15 cellular contexts compared by ENCODE assay signal in the genomic region with DNA sequence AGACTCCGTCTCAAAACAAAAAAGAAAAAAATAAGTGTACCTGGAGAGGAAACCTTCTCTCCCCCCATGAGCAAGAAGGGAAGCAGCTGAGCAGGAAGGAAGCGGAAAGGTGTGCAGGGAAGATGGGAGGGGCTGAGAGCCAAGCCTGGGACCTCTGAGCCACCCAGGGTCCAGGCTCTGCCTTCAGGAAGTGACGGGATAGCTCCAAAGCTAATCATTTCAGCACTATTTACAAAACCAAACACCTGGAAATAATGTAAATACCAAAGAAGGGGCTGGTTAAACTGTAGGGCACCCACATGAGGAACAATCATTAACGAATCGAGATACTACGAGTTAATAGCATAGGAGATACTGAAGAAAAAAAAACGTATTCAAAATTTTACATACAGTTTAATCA. TPM values are rescaled to one million over a fixed set of nuclear protein-coding genes. Genes with fewer than 3 reads are reported as not detected.
DNase-seq lines count a peak whose midpoint lies in the region; FAIRE-seq and TF ChIP-seq lines count a peak whose summit lies in the region.
"Had no signal": no experiment of that assay in that cellular context is flagged by ENCODE, and none has a peak within 500 bp of the region (broad histone marks: within the 10 kb centered on the region; RNA-seq: fewer than 3 reads in every experiment).

No MANE protein-coding gene starts in this region.

- H3K36me3 ChIP-seq in H1 (ENCODE audit: control insufficient read depth in 2 of 4, insufficient read depth in 4 of 4, low read length in 3 of 4), result no peaks in the 10 kb centered on the region
- H3K36me3 ChIP-seq: ascending aorta had no signal

- H3K9me3 ChIP-seq in H1 (ENCODE audit: insufficient read depth in 2 of 2, low read depth in 1 of 2, low read length in 1 of 2), result no peaks in the 10 kb centered on the region
- H3K9me3 ChIP-seq: ascending aorta had no signal

- 75% methylated on average over 7 of the region's 7 CpGs; no CpG with 5 or more reads in 1 of the 2 experiments for WGBS in H1 (ENCODE audit: extremely low coverage in 1 of 2, insufficient coverage in 1 of 2, insufficient read length in 1 of 2, insufficient replicate concordance in 2 of 2, low coverage in 1 of 2, low lambda C conversion rate in 2 of 2, missing lambda C conversion rate in 1 of 2), 2 experiments

- H2BK120ac ChIP-seq in H1 (replicated peaks; ENCODE audit: low read depth, low read length), result no peak overlapping the region

- peak overlapping the region; percentile 43 for H3K27ac Mint-ChIP-seq in activated CD4-positive, alpha-beta T cell treated with anti-CD3 and anti-CD28 coated beads, Interleukin-2, amount 10 ng/mL, durations not matched to agents 24 days and 14 days
- peak overlapping the region; percentile 91 for H3K27ac Mint-ChIP-seq in progenitor cell of endocrine pancreas
- H3K27ac Mint-ChIP-seq in T-helper 2 cell treated with Interferon-gamma antibody and Interleukin-4, amounts not matched to agents 5 μg/mL and 100 μg/mL, for 36 hours, result no peak overlapping the region
- H3K27ac Mint-ChIP-seq: activated T-cell treated with anti-CD3 and anti-CD28 coated beads, Interleukin-2, amount 50 U/mL, for 24 hours had no signal

- no peaks in the 10 kb centered on the region for H3K79me2 ChIP-seq in H1 (ENCODE audit: control insufficient read depth in 1 of 2, insufficient read depth in 2 of 2, low read length in 2 of 2)

- no peak overlapping the region for H2BK20ac ChIP-seq in H1 (ENCODE audit: low read length)

- no peak for TF ChIP-seq POLR2A in H1 (IDR thresholded peaks at IDR 0.05; ENCODE audit: control extremely low read depth in 1 of 2, low read depth in 2 of 2, low read length in 2 of 2)

- H3K18ac ChIP-seq in H1 (ENCODE audit: extremely low read depth, low read length), result no peak overlapping the region

- H3K4me3 ChIP-seq in H1 (ENCODE audit: extremely low read depth in 1 of 4, insufficient read depth in 2 of 4, low read depth in 3 of 4, low read length in 4 of 4), result no peak overlapping the region
- H3K4me3 ChIP-seq: ascending aorta, PC-9 had no signal

- H3K4ac ChIP-seq in H1 (replicated peaks; ENCODE audit: insufficient read length, low read depth, low read length), result no peak overlapping the region

- H3K56ac ChIP-seq in H1 (replicated peaks; ENCODE audit: insufficient read length, low read depth, low read length), result no peak overlapping the region

- H3K4me1 Mint-ChIP-seq in activated CD4-positive, alpha-beta T cell treated with anti-CD3 and anti-CD28 coated beads, Interleukin-2, amount 10 ng/mL, durations not matched to agents 24 days and 14 days, result peaks cover 32% of the 10 kb centered on the region
- peaks cover 45% of the 10 kb centered on the region for H3K4me1 Mint-ChIP-seq in progenitor cell of endocrine pancreas (ENCODE audit: low read depth)
- H3K4me1 Mint-ChIP-seq in T-helper 2 cell treated with Interferon-gamma antibody and Interleukin-4, amounts not matched to agents 5 μg/mL and 100 μg/mL, for 36 hours (ENCODE audit: low read depth), result peaks cover 24% of the 10 kb centered on the region

- TF ChIP-seq EP300 in H1 (IDR thresholded peaks at IDR 0.05; ENCODE audit: borderline replicate concordance in 1 of 2, low read depth in 2 of 2, low read length in 2 of 2), result no peak

- no peak for TF ChIP-seq RAD21 in H1 (IDR thresholded peaks at IDR 0.05 in 1 of 2, conservative IDR thresholded peaks at IDR 0.05 in 1 of 2; ENCODE audit: low read depth in 2 of 2, low read length in 2 of 2)

- H3K27me3 ChIP-seq in H1 (replicated peaks in 1 of 4; ENCODE audit: control insufficient read depth in 3 of 4, extremely low read depth in 1 of 4, insufficient read depth in 3 of 4, low read length in 3 of 4), result no peaks in the 10 kb centered on the region
- H3K27me3 ChIP-seq: ascending aorta had no signal

- TF ChIP-seq CTCF in H1 (IDR thresholded peaks at IDR 0.05; ENCODE audit: control extremely low read depth in 1 of 3, insufficient read depth in 1 of 3, low read depth in 1 of 3, low read length in 3 of 3) (no peak), progenitor cell of endocrine pancreas (IDR thresholded peaks at IDR 0.05; ENCODE audit: unreplicated experiment) (no peak)

- H3K9ac ChIP-seq in H1 (replicated peaks in 1 of 4; ENCODE audit: extremely low read depth in 1 of 4, low read depth in 3 of 4, low read length in 3 of 4), result no peak overlapping the region

- H2BK12ac ChIP-seq in H1 (ENCODE audit: low read depth, low read length), result no peak overlapping the region

- no peak overlapping the region for H3K14ac ChIP-seq in H1 (ENCODE audit: insufficient read length)

- H3K23ac ChIP-seq in H1 (ENCODE audit: insufficient read length), result no peak overlapping the region

- no peaks in the 10 kb centered on the region for H3K9me3 Mint-ChIP-seq in activated CD4-positive, alpha-beta T cell treated with anti-CD3 and anti-CD28 coated beads, Interleukin-2, amount 10 ng/mL, durations not matched to agents 24 days and 14 days
- H3K9me3 Mint-ChIP-seq in progenitor cell of endocrine pancreas (ENCODE audit: low read depth), result no peaks in the 10 kb centered on the region
- H3K9me3 Mint-ChIP-seq in T-helper 2 cell treated with Interferon-gamma antibody and Interleukin-4, amounts not matched to agents 5 μg/mL and 100 μg/mL, for 36 hours, result no peaks in the 10 kb centered on the region
- H3K9me3 Mint-ChIP-seq: activated T-cell treated with anti-CD3 and anti-CD28 coated beads, Interleukin-2, amount 50 U/mL, for 24 hours had no signal

- no peak overlapping the region for H2AK5ac ChIP-seq in H1 (ENCODE audit: low read depth, low read length)

- H4K91ac ChIP-seq in H1 (replicated peaks; ENCODE audit: insufficient read length, low read length), result no peak overlapping the region

- no peaks in the 10 kb centered on the region for H3K23me2 ChIP-seq in H1 (ENCODE audit: low read depth, low read length)

- H3K4me1 ChIP-seq in H1 (replicated peaks in 1 of 4; ENCODE audit: control insufficient read depth in 3 of 4, insufficient read depth in 4 of 4, low read length in 3 of 4), result peaks cover 0 to 5% (median 0%) of the 10 kb centered on the region in 4 experiments; a peak in 4 of 7 replicates

- intact Hi-C loops in activated CD4-positive, alpha-beta T cell treated with anti-CD3 and anti-CD28 coated beads, Interleukin-2, amount 10 ng/mL, durations not matched to agents 24 days and 14 days (cut with micrococcal nuclease), result no loop called here

- no peak for DNase-seq in activated CD4-positive, alpha-beta T cell treated with anti-CD3 and anti-CD28 coated beads, Interleukin-2, amount 10 ng/mL, durations not matched to agents 24 days and 14 days
- DNase-seq in activated CD4-positive, alpha-beta T cell treated with anti-CD3 and anti-CD28 coated beads, Interleukin-2, amount 50 U/mL, for 48 hours, result no peak
- DNase-seq in NCI-H2029 treated with DMSO at 0.1 percent for 48 hours (lab: John Stamatoyannopoulos, UW) (peak; percentile 41), H1 (ENCODE audit: low read depth in 1 of 2, low spot score in 2 of 2) (no peak), progenitor cell of endocrine pancreas (ENCODE audit: low spot score, unreplicated experiment) (no peak), cortex of kidney (lab: John Stamatoyannopoulos, UW) (no peak), NAMALWA (ENCODE audit: low spot score) (no peak)
- DNase-seq in T-helper 2 cell treated with Interferon-gamma antibody and Interleukin-4, amounts not matched to agents 5 μg/mL and 100 μg/mL, for 36 hours (ENCODE audit: low spot score), result no peak
- DNase-seq: activated CD4-positive, CD25-positive, alpha-beta regulatory T cell; activated T-cell treated with anti-CD3 and anti-CD28 coated beads, Interleukin-2, amount 50 U/mL, for 24 hours; mammary epithelial cell; occipital lobe; PC-9 had no signal

- no peak overlapping the region; the same call in 1 of the 2 replicates for H4K8ac ChIP-seq in H1 (ENCODE audit: extremely low read depth, insufficient read depth, low read length)

- H4K20me1 ChIP-seq in H1 (replicated peaks in 1 of 2; ENCODE audit: control insufficient read depth in 1 of 2, insufficient read depth in 2 of 2, low read length in 2 of 2), result peaks cover 0 to 1% of the 10 kb centered on the region in 2 experiments

- POLR2A ChIA-PET in H1 (lab: Charles Lee; ENCODE audit: partially characterized antibody), result interaction anchor here (0.5 to 2.7 kb wide), 5 partner anchors 8 to 658 kb away, joined by 3 to 10 read pairs (median 4); no protein-coding TSS in a partner anchor

- H3K27me3 Mint-ChIP-seq in activated CD4-positive, alpha-beta T cell treated with anti-CD3 and anti-CD28 coated beads, Interleukin-2, amount 10 ng/mL, durations not matched to agents 24 days and 14 days, result no peaks in the 10 kb centered on the region
- H3K27me3 Mint-ChIP-seq in progenitor cell of endocrine pancreas, result no peaks in the 10 kb centered on the region
- no peaks in the 10 kb centered on the region for H3K27me3 Mint-ChIP-seq in T-helper 2 cell treated with Interferon-gamma antibody and Interleukin-4, amounts not matched to agents 5 μg/mL and 100 μg/mL, for 36 hours (ENCODE audit: low read depth)
- H3K27me3 Mint-ChIP-seq: activated T-cell treated with anti-CD3 and anti-CD28 coated beads, Interleukin-2, amount 50 U/mL, for 24 hours had no signal

- H4K5ac ChIP-seq in H1 (ENCODE audit: insufficient read length, low read depth, low read length), result no peak overlapping the region

- peaks cover 5% of the 10 kb centered on the region for H3K36me3 Mint-ChIP-seq in activated CD4-positive, alpha-beta T cell treated with anti-CD3 and anti-CD28 coated beads, Interleukin-2, amount 10 ng/mL, durations not matched to agents 24 days and 14 days (ENCODE audit: low read depth)
- peaks cover 1% of the 10 kb centered on the region for H3K36me3 Mint-ChIP-seq in progenitor cell of endocrine pancreas (ENCODE audit: insufficient read depth)
- H3K36me3 Mint-ChIP-seq in T-helper 2 cell treated with Interferon-gamma antibody and Interleukin-4, amounts not matched to agents 5 μg/mL and 100 μg/mL, for 36 hours (ENCODE audit: low read depth), result peaks cover 3% of the 10 kb centered on the region

- peak overlapping the region; percentile 31; the same call in 1 of the 2 replicates for H2BK5ac ChIP-seq in H1 (ENCODE audit: low read depth, low read length)

- no peaks in the 10 kb centered on the region for H3K79me1 ChIP-seq in H1 (ENCODE audit: low read depth, low read length)

- CTCF ChIA-PET in H1 (lab: Charles Lee; ENCODE audit: partially characterized antibody), result interaction anchor here (0.7 to 2.2 kb wide), 9 partner anchors 15 to 100 kb away, joined by 3 to 15 read pairs (median 3); no protein-coding TSS in a partner anchor

- H3K4me3 Mint-ChIP-seq in activated CD4-positive, alpha-beta T cell treated with anti-CD3 and anti-CD28 coated beads, Interleukin-2, amount 10 ng/mL, durations not matched to agents 24 days and 14 days, result no peak overlapping the region
- H3K4me3 Mint-ChIP-seq in progenitor cell of endocrine pancreas (ENCODE audit: low read depth), result peak overlapping the region; percentile 46
- no peak overlapping the region for H3K4me3 Mint-ChIP-seq in T-helper 2 cell treated with Interferon-gamma antibody and Interleukin-4, amounts not matched to agents 5 μg/mL and 100 μg/mL, for 36 hours
- H3K4me3 Mint-ChIP-seq: activated T-cell treated with anti-CD3 and anti-CD28 coated beads, Interleukin-2, amount 50 U/mL, for 24 hours had no signal

- FAIRE-seq in H1 (lab: Jason Lieb, UNC), result no peak
- FAIRE-seq: D721Med had no signal

- no peak overlapping the region for H2BK15ac ChIP-seq in H1 (ENCODE audit: low read length)

- H3K4me2 ChIP-seq in H1 (ENCODE audit: insufficient read depth in 1 of 2, low read depth in 2 of 2, low read length in 2 of 2), result no peak overlapping the region
- H3K4me2 ChIP-seq: PC-9 had no signal

- no peak overlapping the region for H2AFZ ChIP-seq in H1 (ENCODE audit: low read length)
- H2AFZ ChIP-seq: PC-9 had no signal

- no peak overlapping the region for H3K27ac ChIP-seq in H1 (ENCODE audit: low read depth, low read length)
- H3K27ac ChIP-seq: ascending aorta, PC-9 had no signal

RNA-seq across cellular contexts. Expression of a gene that starts 27.9 kb away (rescaled TPM):
- 22.7 and 23.8 TPM in 2 replicates for total RNA-seq in activated CD4-positive, alpha-beta T cell treated with anti-CD3 and anti-CD28 coated beads, Interleukin-2, amount 10 ng/mL, durations not matched to agents 24 days and 14 days
- 24.1 and 31.8 TPM in 2 replicates for total RNA-seq in H1 (2021; fragmentation: NEBNext Ultra II Directional; extraction: Animal tissue kit (Norgen Biotek cat#: 25700))
- 9.4 and 12.4 TPM in 2 replicates for polyA plus RNA-seq in H1 (2011; rRNA removed)
- 14.0 TPM for polyA plus RNA-seq in H1 (2011; cell fraction: cytosol; rRNA removed)
- 16.7 TPM for polyA plus RNA-seq in H1 (2011; cell fraction: nucleus; rRNA removed)
- polyA plus RNA-seq in H1 (2012, experiment 1 of 2), result 8.9 to 11.1 TPM (median 10.3 TPM) in 4 replicates
- polyA plus RNA-seq in H1 (2012, experiment 2 of 2), result 7.6 TPM
- 26.6 TPM for polyA plus RNA-seq in H1 (2013, experiment 1 of 2)
- polyA plus RNA-seq in H1 (2013, experiment 2 of 2), result 27.4 TPM
- 37.7 and 39.1 TPM in 2 replicates for polyA minus RNA-seq in H1 (2011; rRNA and poly(A)+ RNA removed)
- 16.1 TPM for polyA minus RNA-seq in H1 (2011; cell fraction: cytosol; rRNA and poly(A)+ RNA removed)
- polyA minus RNA-seq in H1 (2011; cell fraction: nucleus; rRNA and poly(A)+ RNA removed), result 27.9 TPM
- 32.5 and 36.0 TPM in 2 replicates for total RNA-seq in progenitor cell of endocrine pancreas
